26 cellular contexts compared by ENCODE assay signal in genomic region chr1:205309741-205310140, GRCh38. TPM values are rescaled to one million over a fixed set of nuclear protein-coding genes. Genes with fewer than 3 reads are reported as not detected.
A peak's percentile ranks its signal among the peaks of the same experiment; 100 is the strongest.
DNase-seq lines count a peak whose midpoint lies in the region; ATAC-seq and TF ChIP-seq lines count a peak whose summit lies in the region.
"Had no signal": no experiment of that assay in that cellular context is flagged by ENCODE, and none has a peak within 500 bp of the region (broad histone marks: within the 10 kb centered on the region; RNA-seq: fewer than 3 reads in every experiment).

No MANE protein-coding gene starts in this region.

- H3K9me3 Mint-ChIP-seq in activated CD8-positive, alpha-beta T cell treated with anti-CD3 and anti-CD28 coated beads for 36 hours, result no peaks in the 10 kb centered on the region
- H3K9me3 Mint-ChIP-seq in activated CD8-positive, alpha-beta T cell treated with anti-CD3 and anti-CD28 coated beads, Interleukin-2, amount 10 ng/mL, durations not matched to agents 7 days and 5 days (ENCODE audit: insufficient read depth), result no peaks in the 10 kb centered on the region

- TF ChIP-seq CTCF in activated CD8-positive, alpha-beta T cell treated with anti-CD3 and anti-CD28 coated beads for 36 hours (IDR thresholded peaks at IDR 0.05), result no peak
- TF ChIP-seq CTCF in IMR-90 (conservative IDR thresholded peaks at IDR 0.05; ENCODE audit: low read depth, low read length), result no peak

- peaks cover 13% of the 10 kb centered on the region for H3K4me1 ChIP-seq in IMR-90 (ENCODE audit: control insufficient read depth, insufficient read depth, low read length)
- peaks cover 8 to 15% of the 10 kb centered on the region in 2 donors for H3K4me1 ChIP-seq in esophagus (ENCODE audit: control insufficient read depth in 2 of 2, insufficient read depth in 2 of 2, low read length in 1 of 2)
- H3K4me1 ChIP-seq in trophoblast cell (ENCODE audit: control insufficient read depth in 1 of 2, insufficient read depth in 2 of 2, low read length in 2 of 2), result peaks cover 11 to 16% of the 10 kb centered on the region in 2 experiments

- H3K79me2 ChIP-seq in trophoblast cell (ENCODE audit: control insufficient read depth, insufficient read depth, low read length, poor library complexity), result peaks cover 17% of the 10 kb centered on the region

- peaks cover 74% of the 10 kb centered on the region for H3K36me3 ChIP-seq in IMR-90 (ENCODE audit: control insufficient read depth, insufficient read depth, low read length)
- H3K36me3 ChIP-seq in esophagus (ENCODE audit: control insufficient read depth in 2 of 2, insufficient read depth in 2 of 2, low read length in 1 of 2), result peaks cover 11 to 50% of the 10 kb centered on the region in 2 donors
- H3K36me3 ChIP-seq in trophoblast cell (ENCODE audit: control insufficient read depth in 1 of 2, insufficient read depth in 2 of 2, low read length in 2 of 2), result peaks cover 61 to 77% of the 10 kb centered on the region in 2 experiments
- H3K36me3 ChIP-seq: BLaER1 had no signal

- H3K18ac ChIP-seq in IMR-90 (ENCODE audit: low read depth, low read length) (no peak overlapping the region), trophoblast cell (ENCODE audit: low read length) (no peak overlapping the region)

- H4K12ac ChIP-seq in trophoblast cell (ENCODE audit: low read depth, low read length), result no peak overlapping the region

- H3K9me3 ChIP-seq in IMR-90 (ENCODE audit: control insufficient read depth, insufficient read depth, low read length) (no peaks in the 10 kb centered on the region), esophagus (ENCODE audit: control insufficient read depth in 2 of 2, insufficient read depth in 1 of 2, low read depth in 1 of 2, low read length in 1 of 2) (no peaks in the 10 kb centered on the region), trophoblast cell (ENCODE audit: insufficient read depth, low read depth, low read length) (no peaks in the 10 kb centered on the region)
- H3K9me3 ChIP-seq: BLaER1 had no signal

- H3K4me3 Mint-ChIP-seq in activated CD8-positive, alpha-beta T cell treated with anti-CD3 and anti-CD28 coated beads for 36 hours, result no peak overlapping the region
- H3K4me3 Mint-ChIP-seq in activated CD8-positive, alpha-beta T cell treated with anti-CD3 and anti-CD28 coated beads, Interleukin-2, amount 10 ng/mL, durations not matched to agents 7 days and 5 days, result no peak overlapping the region

- H4K20me1 ChIP-seq in IMR-90 (ENCODE audit: insufficient read depth, low read length), result peaks cover 20% of the 10 kb centered on the region
- H4K20me1 ChIP-seq: BLaER1 had no signal

- CTCF ChIA-PET in activated CD8-positive, alpha-beta T cell treated with anti-CD3 and anti-CD28 coated beads for 36 hours (lab: Charles Lee), result interaction anchor here (0.9 to 29.5 kb wide), 4 partner anchors 15 to 53 kb away, joined by 3 to 1285 read pairs (median 4); no protein-coding TSS in a partner anchor
- CTCF ChIA-PET in activated CD8-positive, alpha-beta T cell treated with anti-CD3 and anti-CD28 coated beads, Interleukin-2, amount 10 ng/mL, durations not matched to agents 7 days and 5 days (lab: Charles Lee), result interaction anchor here (3.1 kb wide), 1 partner anchor 36 kb away, joined by 14 read pairs; no protein-coding TSS in a partner anchor
- CTCF ChIA-PET in IMR-90 (lab: Yijun Ruan, JAX), result no interaction called here

- H2AFZ ChIP-seq in IMR-90 (replicated peaks; ENCODE audit: low read length, poor library complexity) (no peak overlapping the region), trophoblast cell (ENCODE audit: insufficient read depth, low read length, poor library complexity) (no peak overlapping the region)

- H2BK5ac ChIP-seq in IMR-90 (ENCODE audit: low read depth, low read length, poor library complexity, severe bottlenecking), result no peak overlapping the region
- no peak overlapping the region for H2BK5ac ChIP-seq in trophoblast cell (ENCODE audit: low read depth, low read length, poor library complexity)

- H3K27me3 ChIP-seq in IMR-90 (ENCODE audit: control insufficient read depth, insufficient read depth, low read length), result no peaks in the 10 kb centered on the region
- no peaks in the 10 kb centered on the region for H3K27me3 ChIP-seq in esophagus (ENCODE audit: control insufficient read depth in 1 of 2, insufficient read depth in 2 of 2, low read length in 2 of 2)
- H3K27me3 ChIP-seq in trophoblast cell (ENCODE audit: insufficient read depth, low read length), result no peaks in the 10 kb centered on the region
- H3K27me3 ChIP-seq: BLaER1, cardiac muscle cell had no signal

- H3K27ac ChIP-seq in IMR-90 (ENCODE audit: insufficient read depth, low read length) (0 out of 2 replicates have a peak overlapping the region, but pooled peaks have one; percentile 1), esophagus (ENCODE audit: low read depth in 2 of 2, low read length in 1 of 2) (peak overlapping the region; percentile 66 to 86), trophoblast cell (ENCODE audit: low read depth, low read length) (no peak overlapping the region)
- H3K27ac ChIP-seq: BLaER1, cardiac muscle cell, WERI-Rb-1 had no signal

- no peak overlapping the region for H4K5ac ChIP-seq in IMR-90 (ENCODE audit: low read depth, low read length)

- dilution Hi-C loops in IMR-90 (cut with HindIII; ENCODE audit: low sequenced_read_pairs, unreplicated experiment), result no loop called here

- H3K4me2 ChIP-seq in IMR-90 (ENCODE audit: low read depth, low read length) (no peak overlapping the region), trophoblast cell (ENCODE audit: low read length) (no peak overlapping the region)
- H3K4me2 ChIP-seq: BLaER1, smooth muscle cell had no signal

- H3K14ac ChIP-seq in IMR-90 (replicated peaks; ENCODE audit: low read depth, low read length) (no peak overlapping the region), trophoblast cell (ENCODE audit: low read length) (no peak overlapping the region)

- peaks cover 63% of the 10 kb centered on the region for H3K4me1 Mint-ChIP-seq in activated CD8-positive, alpha-beta T cell treated with anti-CD3 and anti-CD28 coated beads for 36 hours (ENCODE audit: low read depth)
- peaks cover 28% of the 10 kb centered on the region for H3K4me1 Mint-ChIP-seq in activated CD8-positive, alpha-beta T cell treated with anti-CD3 and anti-CD28 coated beads, Interleukin-2, amount 10 ng/mL, durations not matched to agents 7 days and 5 days (ENCODE audit: low read depth)

- H3K9me1 ChIP-seq in IMR-90 (ENCODE audit: insufficient read depth, low read length), result peaks cover 55% of the 10 kb centered on the region

- intact Hi-C loops in activated CD8-positive, alpha-beta T cell treated with anti-CD3 and anti-CD28 coated beads for 36 hours (cut with micrococcal nuclease), result no loop called here
- intact Hi-C loops in IMR-90 (cut with micrococcal nuclease), result no loop called here

- H4K8ac ChIP-seq in IMR-90 (ENCODE audit: low read depth in 2 of 2, low read length in 2 of 2) (no peak overlapping the region), trophoblast cell (ENCODE audit: low read depth, low read length) (no peak overlapping the region)

- no peak overlapping the region for H2BK20ac ChIP-seq in IMR-90 (ENCODE audit: low read depth, low read length)

- peak overlapping the region; percentile 42 for H2AK9ac ChIP-seq in IMR-90 (replicated peaks; ENCODE audit: low read depth, low read length, poor library complexity)

- ATAC-seq in activated CD8-positive, alpha-beta T cell treated with anti-CD3 and anti-CD28 coated beads for 36 hours, result no peak
- ATAC-seq in activated CD8-positive, alpha-beta T cell treated with anti-CD3 and anti-CD28 coated beads, Interleukin-2, amount 10 ng/mL, durations not matched to agents 7 days and 5 days, result no peak
- ATAC-seq in IMR-90 (ENCODE audit: low read depth) (no peak), HG02884 (IDR thresholded peaks at IDR 0.05; ENCODE audit: unreplicated experiment) (no peak), GM21619 (IDR thresholded peaks at IDR 0.05; ENCODE audit: unreplicated experiment) (no peak)

- no peak overlapping the region for H2BK12ac ChIP-seq in trophoblast cell (ENCODE audit: low read length)

- H3K36me3 Mint-ChIP-seq in activated CD8-positive, alpha-beta T cell treated with anti-CD3 and anti-CD28 coated beads for 36 hours (ENCODE audit: low read depth), result peaks cover 14% of the 10 kb centered on the region
- H3K36me3 Mint-ChIP-seq in activated CD8-positive, alpha-beta T cell treated with anti-CD3 and anti-CD28 coated beads, Interleukin-2, amount 10 ng/mL, durations not matched to agents 7 days and 5 days (ENCODE audit: low read depth), result peaks cover 7% of the 10 kb centered on the region

- H3K79me1 ChIP-seq in IMR-90 (ENCODE audit: low read depth in 1 of 2, low read length in 2 of 2), result peaks cover 42 to 91% of the 10 kb centered on the region in 2 experiments
- peaks cover 9% of the 10 kb centered on the region for H3K79me1 ChIP-seq in trophoblast cell (ENCODE audit: low read length)

- H3K27ac Mint-ChIP-seq in activated CD8-positive, alpha-beta T cell treated with anti-CD3 and anti-CD28 coated beads for 36 hours, result peak overlapping the region; percentile 43
- no peak overlapping the region for H3K27ac Mint-ChIP-seq in activated CD8-positive, alpha-beta T cell treated with anti-CD3 and anti-CD28 coated beads, Interleukin-2, amount 10 ng/mL, durations not matched to agents 7 days and 5 days

- H3K23ac ChIP-seq in IMR-90 (ENCODE audit: low read depth, low read length) (no peak overlapping the region), trophoblast cell (ENCODE audit: low read length) (no peak overlapping the region)

- H3K9ac ChIP-seq in IMR-90 (ENCODE audit: low read depth, low read length) (no peak overlapping the region), trophoblast cell (ENCODE audit: low read length) (no peak overlapping the region)
- H3K9ac ChIP-seq: BLaER1 had no signal

- DNase-seq in activated CD8-positive, alpha-beta T cell treated with anti-CD3 and anti-CD28 coated beads for 36 hours, result no peak
- DNase-seq in activated CD8-positive, alpha-beta T cell treated with anti-CD3 and anti-CD28 coated beads, Interleukin-2, amount 10 ng/mL, durations not matched to agents 7 days and 5 days, result no peak
- no peak for DNase-seq in IMR-90
- DNase-seq in trophoblast cell, result no peak
- DNase-seq in T-helper 9 cell, result no peak
- DNase-seq: activated CD4-positive, alpha-beta T cell treated with anti-CD3 and anti-CD28 coated beads, Interleukin-2, amount 50 U/mL, for 48 hours; activated effector memory CD4-positive, alpha-beta T cell treated with anti-CD3 and anti-CD28 coated beads, Interleukin-2, amount 50 U/mL, for 16 hours; H7; kidney; NCI-H1092; NCI-H2107; NCI-H446 treated with DMSO at 0.1 percent for 48 hours; OCI-M1; stimulated activated CD4-positive, alpha-beta T cell treated with anti-CD3 and anti-CD28 coated beads, Interleukin-2, amount 100 ng/mL, for 24 hours; substantia nigra; WERI-Rb-1 had no signal

- H3K4me3 ChIP-seq in IMR-90 (ENCODE audit: insufficient read depth, low read depth, low read length) (no peak overlapping the region), esophagus (ENCODE audit: low read depth in 1 of 2, low read length in 2 of 2) (no peak overlapping the region), trophoblast cell (ENCODE audit: low read depth, low read length) (no peak overlapping the region)
- H3K4me3 ChIP-seq: BLaER1, cardiac muscle cell, smooth muscle cell had no signal

- in situ Hi-C loops in IMR-90 (cut with MboI; ENCODE audit: low sequenced_read_pairs), result no loop called here

- TF ChIP-seq POLR2A in IMR-90 (IDR thresholded peaks at IDR 0.05; ENCODE audit: low read depth, low read length), result no peak

- TF ChIP-seq RAD21 in IMR-90 (IDR thresholded peaks at IDR 0.05; ENCODE audit: low read length), result no peak

- no peak overlapping the region for H2BK120ac ChIP-seq in IMR-90 (ENCODE audit: low read depth, low read length)
- H2BK120ac ChIP-seq in trophoblast cell (ENCODE audit: insufficient read depth, low read length, poor library complexity), result no peak overlapping the region

- H2AK5ac ChIP-seq in IMR-90 (ENCODE audit: low read depth, low read length) (no peak overlapping the region), trophoblast cell (ENCODE audit: low read length) (no peak overlapping the region)

- H2BK15ac ChIP-seq in IMR-90 (ENCODE audit: low read depth, low read length), result no peak overlapping the region

- H3K4ac ChIP-seq in IMR-90 (ENCODE audit: low read depth, low read length) (no peak overlapping the region), trophoblast cell (ENCODE audit: low read depth, low read length) (peak overlapping the region; percentile 49)

- no TSS peak for BruUV-seq in IMR-90 (replicated peaks; lab: Mats Ljungman, UMichigan)

- no peaks in the 10 kb centered on the region for H3K27me3 Mint-ChIP-seq in activated CD8-positive, alpha-beta T cell treated with anti-CD3 and anti-CD28 coated beads for 36 hours
- H3K27me3 Mint-ChIP-seq in activated CD8-positive, alpha-beta T cell treated with anti-CD3 and anti-CD28 coated beads, Interleukin-2, amount 10 ng/mL, durations not matched to agents 7 days and 5 days (ENCODE audit: low read depth), result no peaks in the 10 kb centered on the region

- WGBS in IMR-90 (ENCODE audit: extremely low coverage in 2 of 2, insufficient read length in 1 of 2), 2 experiments, result no CpG with 5 or more reads among the region's 1 CpG
- WGBS in esophagus, 2 donors, result 41 to 44% methylated on average over 1 of the region's 1 CpG
- WGBS in trophoblast cell (ENCODE audit: extremely low coverage, insufficient coverage, insufficient read length), result no CpG with 5 or more reads among the region's 1 CpG

- H4K91ac ChIP-seq in IMR-90 (ENCODE audit: insufficient read depth, low read depth, low read length), result no peak overlapping the region
- H4K91ac ChIP-seq in trophoblast cell (ENCODE audit: low read depth, low read length), result no peak overlapping the region

- POLR2A ChIA-PET in activated CD8-positive, alpha-beta T cell treated with anti-CD3 and anti-CD28 coated beads for 36 hours (lab: Charles Lee), result interaction anchor here (1.2 to 1.5 kb wide), 3 partner anchors 9 to 22 kb away, joined by 3 to 4 read pairs (median 3); no protein-coding TSS in a partner anchor
- POLR2A ChIA-PET in activated CD8-positive, alpha-beta T cell treated with anti-CD3 and anti-CD28 coated beads, Interleukin-2, amount 10 ng/mL, durations not matched to agents 7 days and 5 days (lab: Charles Lee), result no interaction called here
- POLR2A ChIA-PET in IMR-90 (lab: Charles Lee; ENCODE audit: unreplicated experiment), result no interaction called here

- H3K56ac ChIP-seq in IMR-90 (ENCODE audit: extremely low read depth, insufficient read depth, low read length), result no peak overlapping the region

RNA-seq across cellular contexts. Expression of gene NUAK2, which starts 11.8 kb away (rescaled TPM):
- 1 to 10 TPM; 1.9 TPM for total RNA-seq in activated CD8-positive, alpha-beta T cell treated with anti-CD3 and anti-CD28 coated beads for 36 hours
- total RNA-seq in activated CD8-positive, alpha-beta T cell treated with anti-CD3 and anti-CD28 coated beads, Interleukin-2, amount 10 ng/mL, durations not matched to agents 7 days and 5 days, result 1 to 10 TPM; 1.6 TPM
- total RNA-seq in IMR-90 (2012; rRNA removed), result 7.2 and 8.1 TPM in 2 replicates
- 17.6 and 18.7 TPM in 2 replicates for polyA plus RNA-seq in IMR-90 (2012; rRNA removed)
- 12.3 and 18.8 TPM in 2 replicates for polyA plus RNA-seq in IMR-90 (2012; cell fraction: cytosol; rRNA removed)
- polyA plus RNA-seq in IMR-90 (2012; cell fraction: nucleus; rRNA removed; ENCODE audit: low replicate concordance), result 22.8 and 32.1 TPM in 2 replicates
- polyA plus RNA-seq in esophagus, result 10 to 100 TPM; 14.7 to 28.3 TPM
- polyA plus RNA-seq in trophoblast cell (2013), result 20.4 and 22.1 TPM in 2 replicates

RNA-seq across cellular contexts. Expression of gene KLHDC8A, which starts 47.0 kb away (rescaled TPM):
- total RNA-seq in activated CD8-positive, alpha-beta T cell treated with anti-CD3 and anti-CD28 coated beads for 36 hours, result not detected
- not detected for total RNA-seq in activated CD8-positive, alpha-beta T cell treated with anti-CD3 and anti-CD28 coated beads, Interleukin-2, amount 10 ng/mL, durations not matched to agents 7 days and 5 days
- not detected in 2 replicates for total RNA-seq in IMR-90 (2012; rRNA removed)
- polyA plus RNA-seq in IMR-90 (2012; rRNA removed) (not detected in 2 replicates), esophagus (1 to 10 TPM; 5.5 to 8.0 TPM)
- 0.01 TPM in 1 of 2 replicates, not detected in the other for polyA plus RNA-seq in IMR-90 (2012; cell fraction: cytosol; rRNA removed)
- polyA plus RNA-seq in IMR-90 (2012; cell fraction: nucleus; rRNA removed; ENCODE audit: low replicate concordance), result 0.02 TPM in 1 of 2 replicates, not detected in the other
- polyA plus RNA-seq in trophoblast cell (2013), result 3.6 TPM in 2 replicates
- total RNA-seq: A673, kidney, lung microvascular endothelial cell, osteoblast, renal cortical epithelial cell, smooth muscle cell had no signal
